ENCODE assay signal across 8 cellular contexts in the genomic region with DNA sequence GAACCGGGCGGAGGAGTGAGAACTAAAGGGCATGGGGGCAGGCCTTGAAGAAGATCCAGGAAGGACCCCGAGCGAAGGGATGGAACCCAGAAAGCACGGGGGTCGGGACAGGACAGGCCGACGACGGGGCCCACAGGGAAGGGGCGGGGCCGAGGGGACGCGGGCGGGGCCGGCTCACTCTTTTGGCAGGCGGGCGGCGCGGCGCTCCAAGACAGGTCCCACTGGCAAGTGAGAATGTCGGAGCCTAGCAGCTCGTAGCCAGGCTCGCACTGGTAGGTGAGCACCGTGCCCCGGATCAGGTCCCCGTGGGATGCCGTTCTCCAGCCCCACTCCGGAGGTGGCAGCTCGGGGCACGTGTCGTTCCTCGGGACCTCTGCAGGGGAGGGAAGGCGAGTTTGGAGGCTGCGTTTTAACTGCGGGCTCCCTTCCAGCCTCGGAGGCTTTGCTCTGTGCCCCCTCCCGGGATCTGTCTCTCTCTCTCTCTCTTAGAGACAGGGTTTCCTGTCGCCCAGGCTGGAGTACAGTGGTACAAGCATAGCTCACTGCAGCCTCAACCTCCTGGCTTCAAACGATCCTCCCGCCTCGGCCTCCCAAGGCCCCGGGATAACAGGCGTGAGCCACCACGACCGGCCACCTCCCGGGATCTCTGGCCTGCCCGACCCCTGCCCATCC. TPM values are rescaled to one million over a fixed set of nuclear protein-coding genes. Genes with fewer than 3 reads are reported as not detected.
A peak's percentile ranks its signal among the peaks of the same experiment; 100 is the strongest.
DNase-seq lines count a peak whose midpoint lies in the region; ATAC-seq and TF ChIP-seq lines count a peak whose summit lies in the region.

No MANE protein-coding gene starts in this region.

- H3K79me2 ChIP-seq in MM.1S (ENCODE audit: low read length) = no peaks in the 10 kb centered on the region

- H3K4me1 Mint-ChIP-seq in CD14-positive monocyte (peaks cover 17% of the 10 kb centered on the region), osteocyte (ENCODE audit: unreplicated experiment) (peaks cover 14% of the 10 kb centered on the region)

- no peak overlapping the region for H3K4me3 ChIP-seq in MM.1S (ENCODE audit: low read length)

- H2AFZ ChIP-seq in MM.1S (ENCODE audit: low read length) = no peak overlapping the region

- no peak overlapping the region for H3K27ac Mint-ChIP-seq in CD14-positive monocyte
- H3K27ac Mint-ChIP-seq in osteocyte (ENCODE audit: unreplicated experiment) = no peak overlapping the region

- peak overlapping the region; percentile 73 to 91 for H3K4me3 Mint-ChIP-seq in CD14-positive monocyte
- H3K4me3 Mint-ChIP-seq in osteocyte (ENCODE audit: unreplicated experiment) = peak overlapping the region; percentile 48

- H3K27me3 ChIP-seq in MM.1S (replicated peaks; ENCODE audit: insufficient read depth, low read length) = peaks cover 44% of the 10 kb centered on the region

- DNase-seq in CD14-positive monocyte (ENCODE audit: low spot score) (no peak), ecto neural progenitor cell (ENCODE audit: low spot score) (peak; percentile 64), osteocyte (ENCODE audit: extremely low spot score, unreplicated experiment) (no peak), MM.1S (no peak), globus pallidus (ENCODE audit: low spot score) (no peak)
- DNase-seq in activated CD4-positive, alpha-beta T cell treated with anti-CD3 and anti-CD28 coated beads for 1 hour = peak; percentile 13
- DNase-seq in central memory CD4-positive, alpha-beta T cell = no peak

- intact Hi-C loops in CD14-positive monocyte (cut with micrococcal nuclease) = no loop called here

- H3K9ac ChIP-seq in MM.1S (ENCODE audit: low read length) = no peak overlapping the region

- peaks cover 0 to 5% of the 10 kb centered on the region in 2 donors for H3K36me3 Mint-ChIP-seq in CD14-positive monocyte
- no peaks in the 10 kb centered on the region for H3K36me3 Mint-ChIP-seq in osteocyte (ENCODE audit: unreplicated experiment)

- no peaks in the 10 kb centered on the region for H3K36me3 ChIP-seq in MM.1S (replicated peaks; ENCODE audit: insufficient read depth, low read length)

- TF ChIP-seq CTCF in CD14-positive monocyte (IDR thresholded peaks at IDR 0.05) = no peak
- no peak for TF ChIP-seq CTCF in osteocyte (IDR thresholded peaks at IDR 0.05)
- no peak for TF ChIP-seq CTCF in MM.1S (IDR thresholded peaks at IDR 0.05; ENCODE audit: low read length)

- H3K4me1 ChIP-seq in MM.1S (ENCODE audit: low read length) = no peaks in the 10 kb centered on the region

- ATAC-seq in HG02759 (IDR thresholded peaks at IDR 0.05; ENCODE audit: unreplicated experiment) = no peak

- H3K9me3 Mint-ChIP-seq in CD14-positive monocyte (peaks cover 5 to 21% (median 12%) of the 10 kb centered on the region in 7 donors), osteocyte (ENCODE audit: unreplicated experiment) (no peaks in the 10 kb centered on the region)

- peaks cover 30 to 46% (median 39%) of the 10 kb centered on the region in 3 donors for H3K27me3 Mint-ChIP-seq in CD14-positive monocyte (ENCODE audit: low read depth in 3 of 3)
- H3K27me3 Mint-ChIP-seq in osteocyte (ENCODE audit: unreplicated experiment) = peaks cover 29% of the 10 kb centered on the region

- H3K9me3 ChIP-seq in MM.1S (replicated peaks; ENCODE audit: insufficient read depth, low read length) = no peaks in the 10 kb centered on the region

- H3K27ac ChIP-seq in MM.1S (ENCODE audit: low read length) = no peak overlapping the region

- no peaks in the 10 kb centered on the region for H3K9me2 ChIP-seq in MM.1S (replicated peaks; ENCODE audit: insufficient read depth, low read length)

- peaks cover 3% of the 10 kb centered on the region; the same call in 1 of the 2 replicates for H3F3A ChIP-seq in MM.1S (ENCODE audit: insufficient read depth, low read length)

- no peak overlapping the region for H3K4me2 ChIP-seq in MM.1S (ENCODE audit: low read depth, low read length)

- H4K20me1 ChIP-seq in MM.1S (ENCODE audit: insufficient read depth, low read length) = no peaks in the 10 kb centered on the region

RNA-seq across cellular contexts. Expression of gene CDIPT, which starts 13.7 kb away (rescaled TPM):
- polyA plus RNA-seq in CD14-positive monocyte = 10 to 100 TPM; 93.5 to 98.8 TPM
- total RNA-seq in osteocyte = 104 and 108 TPM in 2 replicates

RNA-seq across cellular contexts. Expression of gene SEZ6L2, which starts 22.6 kb away (rescaled TPM):
- polyA plus RNA-seq in CD14-positive monocyte = not detected
- 17.6 and 19.3 TPM in 2 replicates for total RNA-seq in osteocyte

RNA-seq across cellular contexts. Expression of gene ASPHD1, which starts 23.6 kb away (rescaled TPM):
- not detected for polyA plus RNA-seq in CD14-positive monocyte
- total RNA-seq in osteocyte = 1.0 and 1.2 TPM in 2 replicates

RNA-seq across cellular contexts. Expression of gene KCTD13, which starts 49.3 kb away (rescaled TPM):
- polyA plus RNA-seq in CD14-positive monocyte = 1 to 10 TPM; 4.0 to 4.7 TPM
- total RNA-seq in osteocyte = 20.5 and 22.3 TPM in 2 replicates

RNA-seq across cellular contexts. Expression of gene MVP, which starts 56.5 kb away (rescaled TPM):
- polyA plus RNA-seq in CD14-positive monocyte = 100 to 1,000 TPM; 146 to 185 TPM
- 150 and 157 TPM in 2 replicates for total RNA-seq in osteocyte

Comparison
In these comparisons a context has a peak if more than half of its experiments do, and no peak if none do; other contexts are left out.
1. DNase-seq: peak in activated CD4-positive, alpha-beta T cell treated with anti-CD3 and anti-CD28 coated beads for 1 hour (single experiment) and ecto neural progenitor cell (single experiment); none in CD14-positive monocyte (single experiment), osteocyte (single experiment), central memory CD4-positive, alpha-beta T cell (single experiment), MM.1S (single experiment) and globus pallidus (single experiment).